26 cellular contexts compared by ENCODE assay signal in genomic region chr2:53576361-53576620, GRCh38.
"Had no signal": no experiment of that assay in that cellular context is flagged by ENCODE, and none has a peak within 500 bp of the region (broad histone marks: within the 10 kb centered on the region; RNA-seq: fewer than 3 reads in every experiment).

No MANE protein-coding gene starts in this region.

- DNase-seq: activated CD4-positive, alpha-beta memory T cell treated with anti-CD3 and anti-CD28 coated beads, Interleukin-2, amount 10 ng/mL, durations not matched to agents 7 days and 5 days; activated CD4-positive, alpha-beta T cell treated with anti-CD3 and anti-CD28 coated beads, Interleukin-2, amount 10 ng/mL, durations not matched to agents 7 days and 5 days; activated naive CD8-positive, alpha-beta T cell treated with anti-CD3 and anti-CD28 coated beads, Interleukin-2, amount 50 U/mL, for 24 hours; activated T-cell treated with anti-CD3 and anti-CD28 coated beads, Interleukin-2, amount 50 U/mL, for 48 hours; dermis blood vessel endothelial cell; effector CD8-positive, alpha-beta T cell; esophagus squamous epithelium; foreskin melanocyte; heart right ventricle; natural killer cell; ovary; stimulated activated CD4-positive, alpha-beta T cell treated with anti-CD3 and anti-CD28 coated beads, Interleukin-15, amount 100 ng/mL, for 24 hours; stimulated activated CD4-positive, alpha-beta T cell treated with anti-CD3 and anti-CD28 coated beads, Interleukin-2, amount 100 ng/mL, for 24 hours; stimulated activated naive CD4-positive, alpha-beta T cell; T-cell; tibial artery; upper lobe of right lung had no signal

- H3K27ac Mint-ChIP-seq: activated CD4-positive, alpha-beta memory T cell treated with anti-CD3 and anti-CD28 coated beads, Interleukin-2, amount 10 ng/mL, durations not matched to agents 7 days and 5 days; activated CD4-positive, alpha-beta T cell treated with anti-CD3 and anti-CD28 coated beads, Interleukin-2, amount 10 ng/mL, durations not matched to agents 7 days and 5 days; activated naive CD4-positive, alpha-beta T cell treated with anti-CD3 and anti-CD28 coated beads, Interleukin-2, amount 50 U/mL, for 24 hours; activated naive CD8-positive, alpha-beta T cell treated with anti-CD3 and anti-CD28 coated beads, Interleukin-2, amount 50 U/mL, for 24 hours; activated T-helper 2 cell treated with anti-CD3 and anti-CD28 coated beads, Interferon-gamma antibody, Interleukin-2, Interleukin-4, amounts not matched to agents 10 μg/mL and 5 μg/mL and 100 μg/mL, durations not matched to agents 14 hours and 24 hours and 36 hours; natural killer cell; progenitor cell of endocrine pancreas; T-cell had no signal

- H3K4me3 Mint-ChIP-seq: activated CD4-positive, alpha-beta memory T cell treated with anti-CD3 and anti-CD28 coated beads, Interleukin-2, amount 10 ng/mL, durations not matched to agents 7 days and 5 days; activated CD4-positive, alpha-beta T cell treated with anti-CD3 and anti-CD28 coated beads, Interleukin-2, amount 10 ng/mL, durations not matched to agents 7 days and 5 days; activated naive CD4-positive, alpha-beta T cell treated with anti-CD3 and anti-CD28 coated beads, Interleukin-2, amount 50 U/mL, for 24 hours; activated naive CD8-positive, alpha-beta T cell treated with anti-CD3 and anti-CD28 coated beads, Interleukin-2, amount 50 U/mL, for 24 hours; central memory CD8-positive, alpha-beta T cell; natural killer cell; T-cell had no signal

- H3K36me3 ChIP-seq: esophagus squamous epithelium, heart right ventricle, neutrophil, ovary, suprapubic skin, tibial artery, upper lobe of right lung had no signal

- H3K4me3 ChIP-seq: ovary, suprapubic skin, upper lobe of right lung had no signal

- H3K4me1 ChIP-seq: suprapubic skin, upper lobe of right lung had no signal

- H3K27me3 Mint-ChIP-seq: activated CD4-positive, alpha-beta T cell treated with anti-CD3 and anti-CD28 coated beads, Interleukin-2, amount 10 ng/mL, durations not matched to agents 7 days and 5 days; activated naive CD8-positive, alpha-beta T cell treated with anti-CD3 and anti-CD28 coated beads, Interleukin-2, amount 50 U/mL, for 24 hours; progenitor cell of endocrine pancreas had no signal

- H3K27ac ChIP-seq: epithelial cell of prostate, esophagus squamous epithelium, neutrophil, ovary, suprapubic skin, tibial artery, upper lobe of right lung, VCaP had no signal

- H3K4me1 Mint-ChIP-seq: activated CD4-positive, alpha-beta memory T cell treated with anti-CD3 and anti-CD28 coated beads, Interleukin-2, amount 10 ng/mL, durations not matched to agents 7 days and 5 days; activated CD4-positive, alpha-beta T cell treated with anti-CD3 and anti-CD28 coated beads, Interleukin-2, amount 10 ng/mL, durations not matched to agents 7 days and 5 days; activated naive CD4-positive, alpha-beta T cell treated with anti-CD3 and anti-CD28 coated beads, Interleukin-2, amount 50 U/mL, for 24 hours; activated naive CD8-positive, alpha-beta T cell treated with anti-CD3 and anti-CD28 coated beads, Interleukin-2, amount 50 U/mL, for 24 hours; central memory CD8-positive, alpha-beta T cell; natural killer cell; T-cell had no signal

- H3K9me3 Mint-ChIP-seq: activated CD4-positive, alpha-beta memory T cell treated with anti-CD3 and anti-CD28 coated beads, Interleukin-2, amount 10 ng/mL, durations not matched to agents 7 days and 5 days; activated CD4-positive, alpha-beta T cell treated with anti-CD3 and anti-CD28 coated beads, Interleukin-2, amount 10 ng/mL, durations not matched to agents 7 days and 5 days; activated naive CD4-positive, alpha-beta T cell treated with anti-CD3 and anti-CD28 coated beads, Interleukin-2, amount 50 U/mL, for 24 hours; activated naive CD8-positive, alpha-beta T cell treated with anti-CD3 and anti-CD28 coated beads, Interleukin-2, amount 50 U/mL, for 24 hours; activated T-helper 2 cell treated with anti-CD3 and anti-CD28 coated beads, Interferon-gamma antibody, Interleukin-2, Interleukin-4, amounts not matched to agents 10 μg/mL and 5 μg/mL and 100 μg/mL, durations not matched to agents 14 hours and 24 hours and 36 hours; central memory CD8-positive, alpha-beta T cell; T-cell had no signal

- H3K36me3 Mint-ChIP-seq: activated naive CD4-positive, alpha-beta T cell treated with anti-CD3 and anti-CD28 coated beads, Interleukin-2, amount 50 U/mL, for 24 hours; natural killer cell; T-cell had no signal

- ATAC-seq: activated CD4-positive, CD25-positive, alpha-beta regulatory T cell treated with anti-CD3 and anti-CD28 coated beads, Interleukin-2, amount 50 U/mL, for 24 hours; activated naive CD8-positive, alpha-beta T cell treated with anti-CD3 and anti-CD28 coated beads, Interleukin-2, amount 50 U/mL, for 24 hours; natural killer cell; T-cell; upper lobe of right lung had no signal

- H3K9me3 ChIP-seq: esophagus squamous epithelium, heart right ventricle, neutrophil, ovary, suprapubic skin, tibial artery, upper lobe of right lung had no signal

- H3K27me3 ChIP-seq: esophagus squamous epithelium, neutrophil, ovary, suprapubic skin, tibial artery, upper lobe of right lung had no signal
